Comparison of ENCODE assay signal across 28 cellular contexts in genomic region chr5:88657166-88657565, GRCh38.
"Had no signal": no experiment of that assay in that cellular context is flagged by ENCODE, and none has a peak within 500 bp of the region (broad histone marks: within the 10 kb centered on the region; RNA-seq: fewer than 3 reads in every experiment).

No MANE protein-coding gene starts in this region.

- H3K27ac Mint-ChIP-seq: activated CD4-positive, alpha-beta memory T cell treated with anti-CD3 and anti-CD28 coated beads, Interleukin-2, amount 10 ng/mL, durations not matched to agents 7 days and 5 days; activated naive CD4-positive, alpha-beta T cell treated with anti-CD3 and anti-CD28 coated beads, Interleukin-2, amount 10 ng/mL, durations not matched to agents 7 days and 5 days; activated naive CD8-positive, alpha-beta T cell treated with anti-CD3 and anti-CD28 coated beads for 36 hours; activated T-helper 17 cell treated with anti-CD3 and anti-CD28 coated beads, Interleukin-2, amount 50 U/mL, for 72 hours; IgD-negative memory B cell; T-cell had no signal

- H3K4me3 ChIP-seq: adrenal gland, cardiac muscle cell, SK-N-MC had no signal

- DNase-seq: activated CD4-positive, alpha-beta memory T cell treated with anti-CD3 and anti-CD28 coated beads, Interleukin-2, amount 10 ng/mL, durations not matched to agents 7 days and 5 days; activated CD4-positive, alpha-beta T cell treated with anti-CD3 and anti-CD28 coated beads, Interleukin-2, amount 50 U/mL, for 1 hour; activated CD4-positive, CD25-positive, alpha-beta regulatory T cell; activated gamma-delta T cell; activated naive CD4-positive, alpha-beta T cell treated with anti-CD3 and anti-CD28 coated beads, Interleukin-2, amount 10 ng/mL, durations not matched to agents 7 days and 5 days; activated naive CD8-positive, alpha-beta T cell treated with anti-CD3 and anti-CD28 coated beads for 36 hours; activated T-cell treated with anti-CD3 and anti-CD28 coated beads for 4 hours; activated T-cell treated with anti-CD3 and anti-CD28 coated beads, Interleukin-2, amount 50 U/mL, for 48 hours; adrenal gland; aorta; brain microvascular endothelial cell; KG1; NCI-H1092; NCI-H1436; NCI-H187; NCI-H2227 treated with DMSO at 0.1 percent for 48 hours; NCI-H510A treated with DMSO at 0.1 percent for 48 hours; NK-92 treated with Interleukin-12 subunit alpha and Interleukin-12 subunit beta, amount 100 ng/mL, for 24 hours; OCI-M1; RPMI8226; T-cell had no signal

- H3K36me3 ChIP-seq: adrenal gland, brain microvascular endothelial cell, cardiac muscle cell had no signal

- H3K4me3 Mint-ChIP-seq: activated CD4-positive, alpha-beta memory T cell treated with anti-CD3 and anti-CD28 coated beads, Interleukin-2, amount 10 ng/mL, durations not matched to agents 7 days and 5 days; activated naive CD4-positive, alpha-beta T cell treated with anti-CD3 and anti-CD28 coated beads, Interleukin-2, amount 10 ng/mL, durations not matched to agents 7 days and 5 days; activated naive CD8-positive, alpha-beta T cell treated with anti-CD3 and anti-CD28 coated beads for 36 hours; activated T-helper 17 cell treated with anti-CD3 and anti-CD28 coated beads, Interleukin-2, amount 50 U/mL, for 72 hours; IgD-negative memory B cell; T-cell had no signal

- H3K27me3 ChIP-seq: adrenal gland had no signal

- ATAC-seq: activated T-helper 17 cell treated with anti-CD3 and anti-CD28 coated beads, Interleukin-2, amount 50 U/mL, for 72 hours; Panc1; Right ventricle myocardium inferior; T-cell had no signal

- H3K27ac ChIP-seq: adrenal gland, brain microvascular endothelial cell, cardiac muscle cell, SK-N-MC, VCaP had no signal

- H3K9me3 Mint-ChIP-seq: activated CD4-positive, alpha-beta memory T cell treated with anti-CD3 and anti-CD28 coated beads, Interleukin-2, amount 10 ng/mL, durations not matched to agents 7 days and 5 days; activated naive CD4-positive, alpha-beta T cell treated with anti-CD3 and anti-CD28 coated beads, Interleukin-2, amount 10 ng/mL, durations not matched to agents 7 days and 5 days; activated T-helper 17 cell treated with anti-CD3 and anti-CD28 coated beads, Interleukin-2, amount 50 U/mL, for 72 hours had no signal

- H3K9me3 ChIP-seq: adrenal gland had no signal
